Comparison of ENCODE assay signal across 8 cellular contexts in genomic region chr9:94374176-94375056, GRCh38. TPM values are rescaled to one million over a fixed set of nuclear protein-coding genes. Genes with fewer than 3 reads are reported as not detected.
DNase-seq lines count a peak whose midpoint lies in the region; ATAC-seq and TF ChIP-seq lines count a peak whose summit lies in the region.
"Not testable (repeated sequence)": the region's sequence is repeated elsewhere in the genome, so short reads cannot be mapped to it uniquely, and the experiment has no call there.

No MANE protein-coding gene starts in this region.

- peak overlapping the region; percentile 92 for H3K27ac Mint-ChIP-seq in chondrocyte (ENCODE audit: unreplicated experiment)

- not testable (repeated sequence) for H3K36me3 ChIP-seq in BLaER1; kidney epithelial cell (ENCODE audit: control insufficient read depth, insufficient read depth, low read length)

- not testable (repeated sequence) for TF ChIP-seq CTCF in chondrocyte (IDR thresholded peaks at IDR 0.05); kidney epithelial cell (IDR thresholded peaks at IDR 0.05; ENCODE audit: insufficient read depth, low read length, poor library complexity, severe bottlenecking)

- H3K4me2 ChIP-seq in BLaER1 = peak overlapping the region; percentile 67

- not testable (repeated sequence) for H3K27me3 Mint-ChIP-seq in chondrocyte (ENCODE audit: low read depth)

- H4K20me1 ChIP-seq in BLaER1 = not testable (repeated sequence)

- not testable (repeated sequence) for H3K4me1 ChIP-seq in BLaER1

- H3K4me1 Mint-ChIP-seq in chondrocyte (ENCODE audit: low read depth) = peaks cover 11% of the 10 kb centered on the region

- not testable (repeated sequence) for H3K9me3 Mint-ChIP-seq in chondrocyte (ENCODE audit: low read depth)

- not testable (repeated sequence) for H3K36me3 Mint-ChIP-seq in chondrocyte (ENCODE audit: low read depth)

- not testable (repeated sequence) for H3K9me3 ChIP-seq in BLaER1

- H3K9ac ChIP-seq in BLaER1 = peak overlapping the region; percentile 79

- DNase-seq in GM19240 (ENCODE audit: insufficient read length, low spot score) (peak; percentile 30), NCI-H510A (lab: John Stamatoyannopoulos, UW) (peak; percentile 91), chondrocyte (ENCODE audit: low spot score) (peak; percentile 92), kidney epithelial cell (ENCODE audit: low read depth) (peak; percentile 45)
- peak; percentile 81 for DNase-seq in activated CD4-positive, alpha-beta T cell treated with anti-CD3 and anti-CD28 coated beads for 1 hour
- DNase-seq in stimulated activated CD4-positive, alpha-beta T cell treated with anti-CD3 and anti-CD28 coated beads, Interleukin-15, amount 100 ng/mL, for 48 hours (ENCODE audit: low read depth in 2 of 2) = peak; percentile 75 to 83

- H3K27ac ChIP-seq in BLaER1 = peak overlapping the region; percentile 81

- peak overlapping the region; percentile 79 for H3K4me3 Mint-ChIP-seq in chondrocyte (ENCODE audit: unreplicated experiment)

- peak; percentile 85 for ATAC-seq in HG03442 (IDR thresholded peaks at IDR 0.05; ENCODE audit: unreplicated experiment)

- peak overlapping the region; percentile 78 for H3K4me3 ChIP-seq in BLaER1
- H3K4me3 ChIP-seq in kidney epithelial cell (ENCODE audit: low read depth, low read length) = peak overlapping the region; percentile 47

- not testable (repeated sequence) for H3K27me3 ChIP-seq in BLaER1; kidney epithelial cell (ENCODE audit: control insufficient read depth, insufficient read depth, low read length)

RNA-seq across cellular contexts. Expression of gene NUTM2F, which starts 46.0 kb away (rescaled TPM):
- total RNA-seq in chondrocyte = 0.10 TPM in 1 of 3 replicates, not detected in the others
- not detected in 2 replicates for total RNA-seq in kidney epithelial cell

Comparison
In these comparisons a context has a peak if more than half of its experiments do, and no peak if none do; other contexts are left out.
1. Peak in every context shown above with its lines: DNase-seq, ATAC-seq, H3K4me3 ChIP-seq and H3K27ac ChIP-seq.
2. DNase-seq: peak in every context shown above with its lines; median percentile 92 in chondrocyte; 91 in NCI-H510A; 81 in activated CD4-positive, alpha-beta T cell treated with anti-CD3 and anti-CD28 coated beads for 1 hour; 79 in stimulated activated CD4-positive, alpha-beta T cell treated with anti-CD3 and anti-CD28 coated beads, Interleukin-15, amount 100 ng/mL, for 48 hours; 45 in kidney epithelial cell; 30 in GM19240.